Comparison of ENCODE assay signal across 1 cellular context in the genomic region with DNA sequence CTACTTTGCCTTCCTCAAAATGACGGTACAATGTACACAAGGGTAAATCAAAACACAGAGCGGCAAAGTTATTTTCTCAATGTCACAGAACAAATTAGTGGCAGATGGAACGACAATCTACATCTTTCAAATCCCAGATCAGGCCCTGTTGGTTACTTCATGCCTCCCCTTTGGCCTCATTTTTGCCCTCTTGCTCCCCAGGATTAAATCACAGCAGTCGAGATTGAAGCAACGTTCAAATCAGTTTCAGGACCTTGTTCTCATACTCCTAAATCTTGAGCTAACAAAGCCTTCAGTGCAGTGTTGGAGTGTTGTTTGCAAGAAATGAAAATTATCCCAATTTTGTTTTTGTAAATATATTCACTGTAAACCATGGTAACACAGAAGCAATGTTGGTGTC.
TF ChIP-seq lines count a peak whose summit lies in the region.

No MANE protein-coding gene starts in this region.

TF ChIP-seq in K562, 482 proteins besides CTCF, POLR2A, EP300 and RAD21:
- TF ChIP-seq TCF7 (IDR thresholded peaks at IDR 0.05; ENCODE audit: borderline replicate concordance) (no peak), KDM1A (IDR thresholded peaks at IDR 0.05) (peak; percentile 91 to 94), RCOR1 (IDR thresholded peaks at IDR 0.05; ENCODE audit: borderline replicate concordance in 1 of 2, low read depth in 2 of 2, low read length in 2 of 2) (peak; percentile 17 to 45; a peak in 1 of 4 replicates)
